In genomic region chr1:39410915-39411436, GRCh38 we compare ENCODE assay signal across 1 cellular context.
TF ChIP-seq lines count a peak whose summit lies in the region.

No MANE protein-coding gene starts in this region.

TF ChIP-seq in K562, 482 proteins besides CTCF, POLR2A, EP300 and RAD21 (continued from another document and continues in another):
- TF ChIP-seq ZNF740 (CRISPR knock-in tag; IDR thresholded peaks at IDR 0.05) (0 out of 2 replicates have a peak, but pooled peaks have one; percentile 53), ZNF740 (tag; IDR thresholded peaks at IDR 0.05) (no peak), XRCC4 (IDR thresholded peaks at IDR 0.05; ENCODE audit: extremely low read depth, insufficient read depth, insufficient read length) (no peak), ZBTB1 (CRISPR knock-in tag; IDR thresholded peaks at IDR 0.05; ENCODE audit: borderline replicate concordance, low read depth) (0 out of 2 replicates have a peak, but pooled peaks have one; percentile 34), HDGF (IDR thresholded peaks at IDR 0.05) (peak; percentile 73; the same call in 1 of the 2 replicates), REST (CRISPR knock-in tag; IDR thresholded peaks at IDR 0.05; ENCODE audit: low read depth) (no peak), JUND (IDR thresholded peaks at IDR 0.05; ENCODE audit: borderline replicate concordance, low read depth, low read length) (0 out of 2 replicates have a peak, but pooled peaks have one; percentile 40), JUND (tag; IDR thresholded peaks at IDR 0.05; ENCODE audit: borderline replicate concordance, low read depth, low read length) (no peak), PBX2 (CRISPR knock-in tag; IDR thresholded peaks at IDR 0.05; ENCODE audit: low read depth) (no peak), PBX2 (tag; conservative IDR thresholded peaks at IDR 0.05; ENCODE audit: low read depth) (no peak), FOXK1 (CRISPR knock-in tag; IDR thresholded peaks at IDR 0.05; ENCODE audit: borderline replicate concordance) (no peak), XRCC5 (IDR thresholded peaks at IDR 0.05; ENCODE audit: low read depth, low read length) (peak; percentile 73; the same call in 1 of the 2 replicates), MXI1 (IDR thresholded peaks at IDR 0.05; ENCODE audit: low read depth, low read length) (no peak), MIER1 (IDR thresholded peaks at IDR 0.05; ENCODE audit: low read depth) (no peak), JUNB (CRISPR knock-in tag; conservative IDR thresholded peaks at IDR 0.05) (no peak), RFX5 (IDR thresholded peaks at IDR 0.05; ENCODE audit: low read depth, low read length) (no peak), BRD4 (IDR thresholded peaks at IDR 0.05) (no peak), ZEB2 (IDR thresholded peaks at IDR 0.05) (0 out of 2 replicates have a peak, but pooled peaks have one; percentile 31), BCLAF1 (IDR thresholded peaks at IDR 0.05; ENCODE audit: borderline replicate concordance in 1 of 2, control insufficient read depth in 1 of 2, low read depth in 2 of 2, low read length in 1 of 2) (0 out of 4 replicates have a peak, but pooled peaks of 1 of the 2 experiments have one; percentile 24), ARID2 (IDR thresholded peaks at IDR 0.05) (0 out of 2 replicates have a peak, but pooled peaks have one; percentile 28), ARID3A (IDR thresholded peaks at IDR 0.05; ENCODE audit: borderline replicate concordance, low read depth, low read length) (no peak), NBN (IDR thresholded peaks at IDR 0.05; ENCODE audit: low read depth) (0 out of 2 replicates have a peak, but pooled peaks have one; percentile 46), FOXO4 (CRISPR knock-in tag; IDR thresholded peaks at IDR 0.05) (no peak), ZBTB8A (IDR thresholded peaks at IDR 0.05; ENCODE audit: partially characterized antibody) (no peak), CEBPB (tag; IDR thresholded peaks at IDR 0.05) (no peak), CHD7 (IDR thresholded peaks at IDR 0.05; ENCODE audit: low read depth, low read length) (no peak), EHMT2 (IDR thresholded peaks at IDR 0.05) (no peak), FOXJ2 (tag; IDR thresholded peaks at IDR 0.05) (no peak)
